Comparison of ENCODE assay signal across 1 cellular context in genomic region chr5:82277987-82278710, GRCh38.
TF ChIP-seq lines count a peak whose summit lies in the region.

Gene RPS23 (minus strand): TSS chr5:82278354. CDS start chr5:82278323, 31 bp downstream.

TF ChIP-seq in HepG2, 621 proteins besides CTCF, POLR2A, EP300 and RAD21 (continued from another document and continues in another):
- peak; percentile 86 for TF ChIP-seq ZNF142 (CRISPR knock-in tag; IDR thresholded peaks at IDR 0.05)
- no peak for TF ChIP-seq RARA (CRISPR knock-in tag; IDR thresholded peaks at IDR 0.05)
- peak; percentile 89 for TF ChIP-seq HOXA5 (CRISPR knock-in tag; IDR thresholded peaks at IDR 0.05)
- 0 out of 2 replicates have a peak, but pooled peaks have one; percentile 36 for TF ChIP-seq ZNF746 (CRISPR knock-in tag; IDR thresholded peaks at IDR 0.05)
- TF ChIP-seq EHMT2 (IDR thresholded peaks at IDR 0.05; ENCODE audit: borderline replicate concordance, low read depth, low read length) = no peak
- no peak for TF ChIP-seq TBP (CRISPR knock-in tag; IDR thresholded peaks at IDR 0.05)
- TF ChIP-seq ZNF768 (CRISPR knock-in tag; IDR thresholded peaks at IDR 0.05) = peak; percentile 69; the same call in 1 of the 2 replicates
- peak; percentile 70 for TF ChIP-seq NKX3-1 (CRISPR knock-in tag; IDR thresholded peaks at IDR 0.05)
- TF ChIP-seq ZNF446 (CRISPR knock-in tag; IDR thresholded peaks at IDR 0.05) = 0 out of 2 replicates have a peak, but pooled peaks have one; percentile 81
- peak; percentile 53; the same call in 1 of the 2 replicates for TF ChIP-seq GATA4 (IDR thresholded peaks at IDR 0.05; ENCODE audit: borderline replicate concordance, low read depth)
- no peak; the same call in 1 of the 2 replicates for TF ChIP-seq STAT6 (CRISPR knock-in tag; IDR thresholded peaks at IDR 0.05; ENCODE audit: borderline replicate concordance)
- TF ChIP-seq HMGXB4 (CRISPR knock-in tag; IDR thresholded peaks at IDR 0.05; ENCODE audit: borderline replicate concordance in 1 of 2, low read depth in 1 of 2) = peak; percentile 34 to 86; a peak in 2 of 4 replicates
- TF ChIP-seq NFRKB (IDR thresholded peaks at IDR 0.05) = no peak
- no peak for TF ChIP-seq ZNF441 (CRISPR knock-in tag; IDR thresholded peaks at IDR 0.05; ENCODE audit: borderline replicate concordance)
- no peak for TF ChIP-seq SRSF1 (optimal IDR thresholded peaks at IDR 0.05; ENCODE audit: low read depth, low read length)
- no peak for TF ChIP-seq HINFP (CRISPR knock-in tag; IDR thresholded peaks at IDR 0.05; ENCODE audit: low read depth)
- 0 out of 2 replicates have a peak, but pooled peaks have one; percentile 44 for TF ChIP-seq POLR2AphosphoS2 (IDR thresholded peaks at IDR 0.05; ENCODE audit: low read depth, low read length)
- no peak for TF ChIP-seq GTF3A (CRISPR knock-in tag; conservative IDR thresholded peaks at IDR 0.05)
- TF ChIP-seq ESRRA (CRISPR knock-in tag; IDR thresholded peaks at IDR 0.05; ENCODE audit: low read depth) = no peak
- 0 out of 2 replicates have a peak, but pooled peaks have one; percentile 44 for TF ChIP-seq ZNF782 (CRISPR knock-in tag; IDR thresholded peaks at IDR 0.05; ENCODE audit: borderline replicate concordance)
- TF ChIP-seq TIGD3 (CRISPR knock-in tag; IDR thresholded peaks at IDR 0.05; ENCODE audit: borderline replicate concordance) = no peak
- TF ChIP-seq SNAPC4 (CRISPR knock-in tag; IDR thresholded peaks at IDR 0.05) = 0 out of 2 replicates have a peak, but pooled peaks have one; percentile 39
- peak; percentile 81; the same call in 1 of the 2 replicates for TF ChIP-seq ZNF891 (CRISPR knock-in tag; IDR thresholded peaks at IDR 0.05)
- TF ChIP-seq ETS1 (CRISPR knock-in tag; IDR thresholded peaks at IDR 0.05) = peak; percentile 91; the same call in 1 of the 2 replicates
- TF ChIP-seq ZNF549 (CRISPR knock-in tag; IDR thresholded peaks at IDR 0.05) = 0 out of 2 replicates have a peak, but pooled peaks have one; percentile 37
- TF ChIP-seq TCF12 (IDR thresholded peaks at IDR 0.05) = no peak
- no peak for TF ChIP-seq TCF12 (CRISPR knock-in tag; IDR thresholded peaks at IDR 0.05)
- no peak for TF ChIP-seq ZNF230 (CRISPR knock-in tag; IDR thresholded peaks at IDR 0.05)
- TF ChIP-seq GABPB1 (CRISPR knock-in tag; IDR thresholded peaks at IDR 0.05) = peak; percentile 94
- 0 out of 2 replicates have a peak, but pooled peaks have one; percentile 14 for TF ChIP-seq ZBED4 (CRISPR knock-in tag; IDR thresholded peaks at IDR 0.05; ENCODE audit: borderline replicate concordance)
